In the genomic region with DNA sequence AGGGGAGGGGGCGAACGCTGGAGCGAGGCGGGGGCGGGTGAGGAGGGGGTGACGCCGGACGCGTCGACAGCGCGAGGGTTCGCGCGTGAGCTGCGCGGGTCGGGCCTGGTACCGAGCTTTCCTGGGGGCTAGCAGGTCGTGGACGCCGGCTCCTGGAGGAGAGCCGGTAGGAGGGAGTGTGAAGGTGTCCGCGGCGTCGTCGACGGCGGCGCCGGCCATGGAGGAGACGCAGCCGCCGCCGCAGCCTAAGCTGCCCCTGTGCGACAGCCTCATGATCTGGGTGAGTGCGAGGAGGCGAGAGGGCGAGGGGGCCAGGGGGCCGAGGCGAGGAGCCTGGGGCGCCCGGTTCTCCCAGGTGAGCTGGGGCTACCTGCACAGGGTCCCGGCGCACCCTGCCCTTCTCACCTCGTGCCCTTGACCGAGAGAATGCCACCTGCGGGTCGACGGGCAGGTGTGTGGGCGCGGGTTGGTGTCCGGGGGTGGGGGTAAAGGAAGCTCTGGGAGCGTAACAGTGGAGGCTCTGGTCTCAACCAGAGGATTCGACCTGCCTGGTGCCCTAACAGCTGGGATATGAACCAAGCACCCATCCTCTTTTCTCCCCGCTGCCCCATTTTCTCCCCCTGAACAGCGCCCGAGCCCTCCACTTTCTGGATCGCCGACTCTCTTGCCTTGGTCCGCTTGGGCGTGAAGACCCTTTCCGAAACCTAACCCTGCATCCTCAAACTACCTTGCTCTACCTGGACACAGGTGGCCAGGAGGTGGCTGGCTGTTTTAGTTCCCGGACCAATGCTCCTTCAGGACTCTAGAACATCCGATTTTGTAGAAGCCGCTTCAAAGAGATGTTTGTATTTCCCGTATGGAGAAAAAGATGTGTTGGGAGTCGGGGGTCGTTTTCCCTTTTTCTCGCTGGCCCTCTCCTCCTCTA, we compare ENCODE assay signal across 8 cellular contexts. TPM values are rescaled to one million over a fixed set of nuclear protein-coding genes. Genes with fewer than 3 reads are reported as not detected.
DNase-seq lines count a peak whose midpoint lies in the region; ATAC-seq, FAIRE-seq and TF ChIP-seq lines count a peak whose summit lies in the region.

A gene (plus strand): TSS at position 49 of the 925 bp plus-strand sequence. CDS start 169 bp downstream, at position 218.

- H3K4me3 ChIP-seq in heart right ventricle (peak within 1 kb of the TSS; percentile 24 to 58 (median 48)), rectal smooth muscle tissue (ENCODE audit: low read length) (peak within 1 kb of the TSS; percentile 64)

- H3K27ac ChIP-seq in heart right ventricle (peak within 1 kb of the TSS in 3 of 10 donors; percentile 15 to 46 (median 41)), rectal smooth muscle tissue (ENCODE audit: low read depth, low read length) (no peak within 1 kb of the TSS)

- no peaks in the 10 kb centered on the region for H3K36me3 ChIP-seq in heart right ventricle
- H3K36me3 ChIP-seq in rectal smooth muscle tissue (ENCODE audit: control insufficient read depth, insufficient read depth, low read length): no peaks in the 10 kb centered on the region

- H3K36me3 Mint-ChIP-seq in activated CD8-positive, alpha-beta T cell treated with anti-CD3 and anti-CD28 coated beads for 36 hours (ENCODE audit: low read depth): no peaks in the 10 kb centered on the region

- no peak within 1 kb of the TSS for H3K4me3 Mint-ChIP-seq in activated CD8-positive, alpha-beta T cell treated with anti-CD3 and anti-CD28 coated beads for 36 hours

- CTCF ChIA-PET in activated CD8-positive, alpha-beta T cell treated with anti-CD3 and anti-CD28 coated beads for 36 hours (lab: Charles Lee): interaction anchor here (0.7 to 1.6 kb wide), 2 partner anchors 12 to 1300 kb away, joined by 3 read pairs; no protein-coding TSS in a partner anchor

- peaks cover 6% of the 10 kb centered on the region for H3K27me3 Mint-ChIP-seq in activated CD8-positive, alpha-beta T cell treated with anti-CD3 and anti-CD28 coated beads for 36 hours

- H3K4me1 ChIP-seq in heart right ventricle: peaks cover 0 to 19% (median 6%) of the 10 kb centered on the region in 9 donors
- H3K4me1 ChIP-seq in rectal smooth muscle tissue (ENCODE audit: control insufficient read depth, insufficient read depth, low read length): no peaks in the 10 kb centered on the region

- FAIRE-seq in HTR-8/SVneo (lab: Jason Lieb, UNC): no peak

- peak within 1 kb of the TSS; percentile 78 for H3K27ac Mint-ChIP-seq in activated CD8-positive, alpha-beta T cell treated with anti-CD3 and anti-CD28 coated beads for 36 hours

- POLR2A ChIA-PET in activated CD8-positive, alpha-beta T cell treated with anti-CD3 and anti-CD28 coated beads for 36 hours (lab: Charles Lee): interaction anchor here (0.7 to 1.0 kb wide), 2 partner anchors 112 to 119 kb away, joined by 3 read pairs; no protein-coding TSS in a partner anchor

- DNase-seq in activated T-cell treated with anti-CD3 and anti-CD28 coated beads for 24 hours (ENCODE audit: low read depth) (peak; percentile 2), heart right ventricle (peak in 1 of 2 donors; percentile 11), HTR-8/SVneo (ENCODE audit: insufficient read length, low spot score) (no peak), hippocampal formation (lab: John Stamatoyannopoulos, UW) (no peak)
- DNase-seq in activated T-cell treated with anti-CD3 and anti-CD28 coated beads, Interleukin-2, amount 50 U/mL, for 1 hour: no peak
- DNase-seq in activated CD8-positive, alpha-beta T cell treated with anti-CD3 and anti-CD28 coated beads for 36 hours: no peak

- peak within 1 kb of the TSS; percentile 52 for H3K9ac ChIP-seq in rectal smooth muscle tissue (ENCODE audit: low read length)

- H3K27me3 ChIP-seq in heart right ventricle (peaks cover 5 to 61% (median 42%) of the 10 kb centered on the region in 7 donors), rectal smooth muscle tissue (ENCODE audit: control insufficient read depth, insufficient read depth, low read length) (peaks cover 8% of the 10 kb centered on the region)

- intact Hi-C loops in activated CD8-positive, alpha-beta T cell treated with anti-CD3 and anti-CD28 coated beads for 36 hours (cut with micrococcal nuclease): no loop called here
- intact Hi-C loops in heart right ventricle (cut with DNase I): no loop called here

- no peak for TF ChIP-seq CTCF in activated CD8-positive, alpha-beta T cell treated with anti-CD3 and anti-CD28 coated beads for 36 hours (IDR thresholded peaks at IDR 0.05)
- TF ChIP-seq CTCF in heart right ventricle (IDR thresholded peaks at IDR 0.05): no peak

- ATAC-seq in HG03175 (IDR thresholded peaks at IDR 0.05; ENCODE audit: unreplicated experiment) (peak; percentile 28), heart right ventricle (peak in 7 of 8 donors; percentile 20 to 69 (median 44))
- no peak for ATAC-seq in activated CD8-positive, alpha-beta T cell treated with anti-CD3 and anti-CD28 coated beads for 36 hours

- no peaks in the 10 kb centered on the region for H3K9me3 ChIP-seq in heart right ventricle

- H3K4me1 Mint-ChIP-seq in activated CD8-positive, alpha-beta T cell treated with anti-CD3 and anti-CD28 coated beads for 36 hours (ENCODE audit: low read depth): peaks cover 6% of the 10 kb centered on the region

- 8% methylated on average over 61 to 71 of the region's 71 CpGs for WGBS in heart right ventricle, 2 donors

- H3K9me3 Mint-ChIP-seq in activated CD8-positive, alpha-beta T cell treated with anti-CD3 and anti-CD28 coated beads for 36 hours: no peaks in the 10 kb centered on the region

RNA-seq across cellular contexts. Expression of the gene that starts here (rescaled TPM):
- 10 to 100 TPM; 13.3 to 15.9 TPM for total RNA-seq in activated CD8-positive, alpha-beta T cell treated with anti-CD3 and anti-CD28 coated beads for 36 hours
- 1 to 10 TPM; 1.2 to 6.1 (median 3.4) TPM for total RNA-seq in heart right ventricle
- 1 to 10 TPM in 1 of 2 donors, under 1 TPM in 1; 0.61 to 2.9 TPM for polyA plus RNA-seq in heart right ventricle
